In genomic region chr10:11451640-11452260, GRCh38 we compare ENCODE assay signal across 2 cellular contexts.
A peak's percentile ranks its signal among the peaks of the same experiment; 100 is the strongest.
TF ChIP-seq lines count a peak whose summit lies in the region.

No MANE protein-coding gene starts in this region.

TF ChIP-seq in GM23338, 12 proteins besides CTCF, POLR2A, EP300 and RAD21:
- TF ChIP-seq ETS1 (IDR thresholded peaks at IDR 0.05) (no peak), CREB1 (CRISPR knock-in tag; IDR thresholded peaks at IDR 0.05; ENCODE audit: low read depth) (no peak), NANOG (IDR thresholded peaks at IDR 0.05; ENCODE audit: borderline replicate concordance) (no peak), REST (IDR thresholded peaks at IDR 0.05; ENCODE audit: unreplicated experiment) (no peak), EZH2phosphoT487 (IDR thresholded peaks at IDR 0.05; ENCODE audit: unreplicated experiment) (no peak), JUNB (IDR thresholded peaks at IDR 0.05; ENCODE audit: unreplicated experiment) (no peak), EZH2 (IDR thresholded peaks at IDR 0.05; ENCODE audit: low read depth, unreplicated experiment) (no peak)
TF ChIP-seq in GM23338: peak in this region for 0.

TF ChIP-seq in H1, 55 proteins besides CTCF, POLR2A, EP300 and RAD21:
- TF ChIP-seq SIRT6 (IDR thresholded peaks at IDR 0.05; ENCODE audit: low read length): no peak
- no peak for TF ChIP-seq ZNF274 (IDR thresholded peaks at IDR 0.05; ENCODE audit: borderline replicate concordance, extremely low read depth, low read length)
- no peak for TF ChIP-seq SP1 (IDR thresholded peaks at IDR 0.05; ENCODE audit: low read depth, low read length)
- TF ChIP-seq SUZ12 (IDR thresholded peaks at IDR 0.05; ENCODE audit: low read length): no peak
- TF ChIP-seq POLR2AphosphoS5 (IDR thresholded peaks at IDR 0.05; ENCODE audit: low read depth, low read length): peak; percentile 62
- no peak for TF ChIP-seq NRF1 (IDR thresholded peaks at IDR 0.05; ENCODE audit: low read depth, low read length)
- no peak for TF ChIP-seq MAFK (IDR thresholded peaks at IDR 0.05; ENCODE audit: low read depth, low read length)
